34 cellular contexts compared by ENCODE assay signal in the genomic region with DNA sequence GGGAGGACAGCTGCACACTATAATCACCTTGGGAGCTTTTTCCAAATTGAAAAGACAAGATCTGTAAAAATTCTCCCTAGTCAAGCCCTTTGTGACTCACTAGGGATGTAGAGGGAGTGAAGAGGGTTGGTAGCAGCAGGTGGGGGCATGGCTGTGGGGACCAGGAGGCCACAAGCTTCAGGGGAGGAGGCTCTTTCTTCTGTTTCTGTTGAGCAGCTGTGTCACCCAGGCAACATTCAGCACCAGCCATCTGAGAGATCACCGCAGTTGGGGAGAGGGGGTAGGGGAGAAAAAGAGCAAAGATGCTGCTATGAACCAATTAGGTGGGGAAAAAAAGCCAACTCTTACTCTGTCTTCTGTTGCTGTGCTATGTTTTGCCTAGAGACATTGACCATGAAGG.
"Had no signal": no experiment of that assay in that cellular context is flagged by ENCODE, and none has a peak within 500 bp of the region (broad histone marks: within the 10 kb centered on the region; RNA-seq: fewer than 3 reads in every experiment).

No MANE protein-coding gene starts in this region.

- DNase-seq: activated B cell treated with CpG ODN at 0.5 μM for 24 hours; activated CD4-positive, alpha-beta memory T cell treated with anti-CD3 and anti-CD28 coated beads for 36 hours; activated CD4-positive, alpha-beta T cell treated with anti-CD3 and anti-CD28 coated beads for 4 hours; activated CD4-positive, alpha-beta T cell treated with anti-CD3 and anti-CD28 coated beads, Interleukin-2, amount 50 U/mL, for 1 hour; activated CD4-positive, CD25-positive, alpha-beta regulatory T cell treated with anti-CD3 and anti-CD28 coated beads, Interleukin-2, amount 50 U/mL, for 72 hours; activated CD8-positive, alpha-beta memory T cell treated with anti-CD3 and anti-CD28 coated beads, Interleukin-2, amount 50 U/mL, for 4 hours; activated gamma-delta T cell treated with Interleukin-2 at 50 U/mL for 16 hours; activated naive CD4-positive, alpha-beta T cell treated with anti-CD3 and anti-CD28 coated beads for 36 hours; activated T-cell treated with anti-CD3 and anti-CD28 coated beads for 4 hours; activated T-cell treated with anti-CD3 and anti-CD28 coated beads, Interleukin-2, amount 50 U/mL, for 4 hours; adrenal gland; body of pancreas; caudate nucleus; cerebellar nuclear complex; Karpas-422; NCI-H1105 treated with DMSO at 0.1 percent for 48 hours; NCI-H1694; NCI-H2081; NCI-H2171; NCI-H446 treated with DMSO at 0.1 percent for 48 hours; NCI-H524 treated with DMSO at 0.1 percent for 48 hours; NCI-H748 treated with DMSO at 0.1 percent for 48 hours; SIG-M5; T-cell; T-helper 17 cell; T-helper 9 cell had no signal

- H3K27ac Mint-ChIP-seq: activated B cell treated with CpG ODN at 0.5 μM for 24 hours; activated CD4-positive, alpha-beta memory T cell treated with anti-CD3 and anti-CD28 coated beads for 36 hours; activated naive CD4-positive, alpha-beta T cell treated with anti-CD3 and anti-CD28 coated beads for 36 hours; activated naive CD4-positive, alpha-beta T cell treated with anti-CD3 and anti-CD28 coated beads, Interleukin-2, amount 50 U/mL, for 72 hours; activated T-helper 1 cell treated with anti-CD3 and anti-CD28 coated beads, Interleukin-12 subunit alpha, Interleukin-12 subunit beta, Interleukin-2, Interleukin-4 antibody, amounts not matched to agents 30 ng/mL and 10 ng/mL and 1 ng/mL, durations not matched to agents 14 hours and 24 hours and 36 hours; T-cell; T-helper 17 cell had no signal

- H3K9me3 ChIP-seq: adrenal gland, body of pancreas had no signal

- ATAC-seq: activated naive CD4-positive, alpha-beta T cell treated with anti-CD3 and anti-CD28 coated beads, Interleukin-2, amount 50 U/mL, for 72 hours; activated T-cell treated with anti-CD3 and anti-CD28 coated beads, Interleukin-2, amount 50 U/mL, for 4 hours; body of pancreas; K562; Right ventricle myocardium inferior; SK-N-SH treated with all-trans-retinoic acid at 6 μM for 48 hours; T-cell; T-helper 17 cell had no signal

- H3K27me3 Mint-ChIP-seq: activated CD4-positive, alpha-beta memory T cell treated with anti-CD3 and anti-CD28 coated beads for 36 hours; T-helper 17 cell had no signal

- H3K4me1 ChIP-seq: adrenal gland, body of pancreas had no signal

- H3K4me3 Mint-ChIP-seq: activated B cell treated with CpG ODN at 0.5 μM for 24 hours; activated CD4-positive, alpha-beta memory T cell treated with anti-CD3 and anti-CD28 coated beads for 36 hours; activated naive CD4-positive, alpha-beta T cell treated with anti-CD3 and anti-CD28 coated beads for 36 hours; activated T-cell treated with anti-CD3 and anti-CD28 coated beads, Interleukin-2, amount 50 U/mL, for 4 hours; activated T-helper 1 cell treated with anti-CD3 and anti-CD28 coated beads, Interleukin-12 subunit alpha, Interleukin-12 subunit beta, Interleukin-2, Interleukin-4 antibody, amounts not matched to agents 30 ng/mL and 10 ng/mL and 1 ng/mL, durations not matched to agents 14 hours and 24 hours and 36 hours; T-cell; T-helper 17 cell had no signal

- H3K4me2 ChIP-seq: PC-9 had no signal

- H2AFZ ChIP-seq: PC-9 had no signal

- H3K36me3 ChIP-seq: adrenal gland had no signal

- H3K4me1 Mint-ChIP-seq: activated B cell treated with CpG ODN at 0.5 μM for 24 hours, T-cell, T-helper 17 cell had no signal

- H3K36me3 Mint-ChIP-seq: activated CD4-positive, alpha-beta memory T cell treated with anti-CD3 and anti-CD28 coated beads for 36 hours; T-cell had no signal

- H3K27ac ChIP-seq: adrenal gland, body of pancreas, PC-9, RWPE1, VCaP had no signal

- H3K4me3 ChIP-seq: adrenal gland, body of pancreas, K562, PC-9 had no signal

- H3K27me3 ChIP-seq: adrenal gland, body of pancreas had no signal

- H3K9me3 Mint-ChIP-seq: activated naive CD4-positive, alpha-beta T cell treated with anti-CD3 and anti-CD28 coated beads for 36 hours; activated T-helper 1 cell treated with anti-CD3 and anti-CD28 coated beads, Interleukin-12 subunit alpha, Interleukin-12 subunit beta, Interleukin-2, Interleukin-4 antibody, amounts not matched to agents 30 ng/mL and 10 ng/mL and 1 ng/mL, durations not matched to agents 14 hours and 24 hours and 36 hours had no signal
